ENCODE assay signal across 22 cellular contexts in genomic region chr6:45927421-45928234, GRCh38.
"Had no signal": no experiment of that assay in that cellular context is flagged by ENCODE, and none has a peak within 500 bp of the region (broad histone marks: within the 10 kb centered on the region; RNA-seq: fewer than 3 reads in every experiment).

No MANE protein-coding gene starts in this region.

- H3K27ac ChIP-seq: gastroesophageal sphincter, lower lobe of right lung, neutrophil, stomach, upper lobe of left lung had no signal

- H3K27ac Mint-ChIP-seq: activated naive CD8-positive, alpha-beta T cell; activated T-cell treated with anti-CD3 and anti-CD28 coated beads, Interleukin-2, amount 50 U/mL, for 72 hours; naive thymus-derived CD8-positive, alpha-beta T cell had no signal

- ATAC-seq: activated T-cell treated with anti-CD3 and anti-CD28 coated beads, Interleukin-2, amount 50 U/mL, for 72 hours; esophagus mucosa; gastroesophageal sphincter; heart right ventricle; left colon; lower lobe of right lung; naive thymus-derived CD8-positive, alpha-beta T cell; sciatic nerve; stimulated activated effector memory CD8-positive, alpha-beta T cell treated with anti-CD3 and anti-CD28 coated beads, Interleukin-12 subunit alpha, Interleukin-12 subunit beta, amount 100 ng/mL, for 72 hours had no signal

- H3K4me3 ChIP-seq: gastroesophageal sphincter, heart right ventricle, lower lobe of right lung, stomach, upper lobe of left lung had no signal

- H3K9me3 ChIP-seq: gastroesophageal sphincter, heart right ventricle, lower lobe of right lung, neutrophil, stomach, upper lobe of left lung had no signal

- H3K36me3 ChIP-seq: gastroesophageal sphincter, lower lobe of right lung, neutrophil, stomach, upper lobe of left lung had no signal

- H3K9me3 Mint-ChIP-seq: activated T-cell treated with anti-CD3 and anti-CD28 coated beads, Interleukin-2, amount 50 U/mL, for 72 hours; naive thymus-derived CD8-positive, alpha-beta T cell; stimulated activated effector memory CD8-positive, alpha-beta T cell treated with anti-CD3 and anti-CD28 coated beads, Interleukin-12 subunit alpha, Interleukin-12 subunit beta, amount 100 ng/mL, for 72 hours had no signal

- H3K27me3 ChIP-seq: heart right ventricle, neutrophil, upper lobe of left lung had no signal

- DNase-seq: activated CD4-positive, alpha-beta T cell treated with anti-CD3 and anti-CD28 coated beads, Interleukin-2, amount 50 U/mL, for 1 hour; activated CD8-positive, alpha-beta memory T cell treated with anti-CD3 and anti-CD28 coated beads for 24 hours; activated gamma-delta T cell; activated T-cell treated with anti-CD3 and anti-CD28 coated beads, Interleukin-2, amount 50 U/mL, for 72 hours; cerebellar nuclear complex; cortex of kidney; effector CD4-positive, alpha-beta T cell; heart right ventricle; left colon; lower lobe of right lung; naive thymus-derived CD8-positive, alpha-beta T cell; stimulated activated CD4-positive, alpha-beta T cell treated with anti-CD3 and anti-CD28 coated beads, Interleukin-4, amount 100 ng/mL, for 24 hours; stomach; T-helper 1 cell; T-helper 9 cell; upper lobe of left lung had no signal

- H3K36me3 Mint-ChIP-seq: activated naive CD8-positive, alpha-beta T cell; naive thymus-derived CD8-positive, alpha-beta T cell; stimulated activated effector memory CD8-positive, alpha-beta T cell treated with anti-CD3 and anti-CD28 coated beads, Interleukin-12 subunit alpha, Interleukin-12 subunit beta, amount 100 ng/mL, for 72 hours had no signal

- H3K4me3 Mint-ChIP-seq: activated naive CD8-positive, alpha-beta T cell; activated T-cell treated with anti-CD3 and anti-CD28 coated beads, Interleukin-2, amount 50 U/mL, for 72 hours; naive thymus-derived CD8-positive, alpha-beta T cell; stimulated activated effector memory CD8-positive, alpha-beta T cell treated with anti-CD3 and anti-CD28 coated beads, Interleukin-12 subunit alpha, Interleukin-12 subunit beta, amount 100 ng/mL, for 72 hours had no signal
